ENCODE assay signal across 8 cellular contexts in the genomic region with DNA sequence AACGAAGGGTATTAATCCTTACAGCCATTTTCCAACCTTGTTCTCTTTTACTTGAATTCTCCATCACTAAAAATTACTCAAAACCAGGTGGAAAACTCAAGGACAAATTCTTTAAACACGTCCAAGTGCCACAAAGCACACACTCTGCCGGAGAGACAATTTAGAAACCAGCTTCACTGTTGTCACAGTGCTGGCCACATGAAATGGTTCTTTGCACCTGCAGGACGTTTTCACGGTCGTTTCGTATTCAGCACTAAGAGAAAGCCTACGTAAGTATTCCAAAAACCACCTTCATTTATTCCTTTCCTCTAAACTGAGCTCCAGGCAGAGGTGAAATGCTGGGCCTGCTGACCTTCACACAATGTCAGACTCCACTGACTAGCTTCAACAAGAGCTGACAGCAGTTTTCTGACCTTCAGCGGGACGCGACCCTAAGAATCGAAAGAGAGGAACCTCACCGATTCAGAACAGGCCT. TPM values are rescaled to one million over a fixed set of nuclear protein-coding genes. Genes with fewer than 3 reads are reported as not detected.
DNase-seq lines count a peak whose midpoint lies in the region; ATAC-seq lines count a peak whose summit lies in the region.

No MANE protein-coding gene starts in this region.

- no peaks in the 10 kb centered on the region for H3K27me3 Mint-ChIP-seq in activated T-helper 17 cell treated with anti-CD3 and anti-CD28 coated beads, Interleukin-2, amount 50 U/mL, for 72 hours

- H3K27ac ChIP-seq in ACC112 (ENCODE audit: low read depth, low read length) (peak overlapping the region; percentile 59), right cardiac atrium (ENCODE audit: low read length) (peak overlapping the region; percentile 94), skin epidermis (peak overlapping the region; percentile 63 to 98 (median 91))

- H2AFZ ChIP-seq in ACC112 (ENCODE audit: low read length, unreplicated experiment), result peak overlapping the region; percentile 88

- intact Hi-C loops in right cardiac atrium (cut with DNase I), result no loop called here

- under 1% methylated on average over 13 of the region's 13 CpGs for WGBS in right cardiac atrium

- peaks cover 8% of the 10 kb centered on the region for H3K4me1 Mint-ChIP-seq in activated T-helper 17 cell treated with anti-CD3 and anti-CD28 coated beads, Interleukin-2, amount 50 U/mL, for 72 hours

- peaks cover 55% of the 10 kb centered on the region for H3K79me2 ChIP-seq in ACC112 (ENCODE audit: control insufficient read depth, insufficient read depth, low read length, unreplicated experiment)

- H3K9me3 Mint-ChIP-seq in activated T-helper 17 cell treated with anti-CD3 and anti-CD28 coated beads, Interleukin-2, amount 50 U/mL, for 72 hours, result no peaks in the 10 kb centered on the region

- peak overlapping the region; percentile 97 for H3K4me3 ChIP-seq in ACC112 (ENCODE audit: low read depth, low read length)
- H3K4me3 ChIP-seq in right cardiac atrium (ENCODE audit: low read length), result peak overlapping the region; percentile 73
- peak overlapping the region; percentile 72 to 100 (median 83) for H3K4me3 ChIP-seq in skin epidermis

- peak in 1 of 3 donors; percentile 48 for DNase-seq in right cardiac atrium
- no peak for DNase-seq in NCI-H82 (lab: John Stamatoyannopoulos, UW)
- no peak for DNase-seq in activated gamma-delta T cell (lab: John Stamatoyannopoulos, UW)

- no peaks in the 10 kb centered on the region for H3K27me3 ChIP-seq in ACC112 (ENCODE audit: insufficient read depth, low read length)
- no peaks in the 10 kb centered on the region for H3K27me3 ChIP-seq in right cardiac atrium (ENCODE audit: control insufficient read depth, insufficient read depth)

- peak overlapping the region; percentile 96 for H3K27ac Mint-ChIP-seq in activated T-helper 17 cell treated with anti-CD3 and anti-CD28 coated beads, Interleukin-2, amount 50 U/mL, for 72 hours

- peaks cover 51% of the 10 kb centered on the region for H3K36me3 Mint-ChIP-seq in activated T-helper 17 cell treated with anti-CD3 and anti-CD28 coated beads, Interleukin-2, amount 50 U/mL, for 72 hours (ENCODE audit: low read depth)

- peaks cover 8% of the 10 kb centered on the region for H3K36me3 ChIP-seq in ACC112 (ENCODE audit: insufficient read depth, low read length)

- no peaks in the 10 kb centered on the region for H3K9me3 ChIP-seq in right cardiac atrium (ENCODE audit: control insufficient read depth, low read length)

- peak overlapping the region; percentile 97 for H3K4me3 Mint-ChIP-seq in activated T-helper 17 cell treated with anti-CD3 and anti-CD28 coated beads, Interleukin-2, amount 50 U/mL, for 72 hours

- peak; percentile 23 for ATAC-seq in GM19372 (IDR thresholded peaks at IDR 0.05; ENCODE audit: low read depth, unreplicated experiment)
- peak; percentile 9 for ATAC-seq in HG03378 (IDR thresholded peaks at IDR 0.05; ENCODE audit: unreplicated experiment)
- peak; percentile 0 for ATAC-seq in activated T-helper 17 cell treated with anti-CD3 and anti-CD28 coated beads, Interleukin-2, amount 50 U/mL, for 72 hours (replicated peaks)
- ATAC-seq in right cardiac atrium, result peak in 1 of 2 donors; percentile 1

- H3K4me1 ChIP-seq in ACC112 (ENCODE audit: control insufficient read depth, insufficient read depth, low read length, unreplicated experiment) (peaks cover 25% of the 10 kb centered on the region), right cardiac atrium (ENCODE audit: control insufficient read depth, insufficient read depth, low read length) (no peaks in the 10 kb centered on the region)

RNA-seq across cellular contexts. Expression of gene ATP5F1A, which starts 0.7 kb away (rescaled TPM):
- 100 to 1,000 TPM; 278 to 511 TPM for total RNA-seq in activated T-helper 17 cell treated with anti-CD3 and anti-CD28 coated beads, Interleukin-2, amount 50 U/mL, for 72 hours
- total RNA-seq in right cardiac atrium, result 1,000 to 10,000 TPM; 1,050 to 1,210 (median 1,148) TPM
- 1,401 TPM for polyA plus RNA-seq in right cardiac atrium

RNA-seq across cellular contexts. Expression of gene HAUS1, which starts 6.8 kb away (rescaled TPM):
- 10 to 100 TPM; 34.3 to 54.5 TPM for total RNA-seq in activated T-helper 17 cell treated with anti-CD3 and anti-CD28 coated beads, Interleukin-2, amount 50 U/mL, for 72 hours
- 10 to 100 TPM in 1 of 4 donors, 1 to 10 TPM in 3; 8.8 to 13.0 (median 9.2) TPM for total RNA-seq in right cardiac atrium
- polyA plus RNA-seq in right cardiac atrium, result 15.0 TPM

RNA-seq across cellular contexts. Expression of gene PSTPIP2, which starts 25.4 kb away (rescaled TPM):
- total RNA-seq in activated T-helper 17 cell treated with anti-CD3 and anti-CD28 coated beads, Interleukin-2, amount 50 U/mL, for 72 hours, result 1 to 10 TPM; 4.3 to 8.1 TPM
- 1 to 10 TPM; 2.0 to 4.0 (median 2.5) TPM for total RNA-seq in right cardiac atrium
- 1.5 TPM for polyA plus RNA-seq in right cardiac atrium
